In the genomic region with DNA sequence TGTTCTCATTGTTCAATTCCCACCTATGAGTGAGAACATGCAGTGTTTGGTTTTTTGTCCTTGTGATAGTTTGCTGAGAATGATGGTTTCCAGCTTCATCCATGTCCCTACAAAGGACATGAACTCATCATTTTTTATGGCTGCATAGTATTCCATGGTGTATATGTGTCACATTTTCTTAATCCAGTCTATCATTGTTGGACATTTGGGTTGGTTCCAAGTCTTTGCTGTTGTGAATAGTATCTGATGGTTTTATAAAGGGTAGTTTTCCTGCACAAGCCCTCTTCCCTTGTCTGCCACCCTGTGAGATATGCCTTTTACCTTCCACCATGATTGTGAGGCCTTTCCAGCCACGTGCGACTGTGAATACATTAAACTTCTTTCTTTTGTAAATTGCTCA, we compare ENCODE assay signal across 5 cellular contexts. TPM values are rescaled to one million over a fixed set of nuclear protein-coding genes. Genes with fewer than 3 reads are reported as not detected.
"Had no signal": no experiment of that assay in that cellular context is flagged by ENCODE, and none has a peak within 500 bp of the region (broad histone marks: within the 10 kb centered on the region; RNA-seq: fewer than 3 reads in every experiment).

No MANE protein-coding gene starts in this region.

RNA-seq across cellular contexts. Expression of gene ST8SIA6, which starts 17.8 kb away (rescaled TPM):
- total RNA-seq: hepatocyte, kidney epithelial cell, myocyte had no signal
- polyA plus RNA-seq: keratinocyte, mammary epithelial cell had no signal
